ENCODE assay signal across 12 cellular contexts in genomic region chr15:74785716-74786032, GRCh38. TPM values are rescaled to one million over a fixed set of nuclear protein-coding genes. Genes with fewer than 3 reads are reported as not detected.
DNase-seq lines count a peak whose midpoint lies in the region; ATAC-seq and TF ChIP-seq lines count a peak whose summit lies in the region.
"Had no signal": no experiment of that assay in that cellular context is flagged by ENCODE, and none has a peak within 500 bp of the region (broad histone marks: within the 10 kb centered on the region; RNA-seq: fewer than 3 reads in every experiment).

No MANE protein-coding gene starts in this region.

- no peaks in the 10 kb centered on the region for H3K27me3 Mint-ChIP-seq in activated T-cell treated with anti-CD3 and anti-CD28 coated beads, Interleukin-2, amount 50 U/mL, for 4 hours (ENCODE audit: low read depth)

- H3K27ac ChIP-seq in heart right ventricle, result peak overlapping the region in 9 of 10 donors; percentile 87 to 98 (median 93)
- peak overlapping the region; percentile 20 to 55 (median 51) for H3K27ac ChIP-seq in right lobe of liver
- peak overlapping the region; percentile 78 for H3K27ac ChIP-seq in upper lobe of right lung
- H3K27ac ChIP-seq: C4-2B, pancreas had no signal

- peaks cover 0 to 5% (median 0%) of the 10 kb centered on the region in 9 donors for H3K36me3 ChIP-seq in heart right ventricle
- H3K36me3 ChIP-seq in right lobe of liver, result no peaks in the 10 kb centered on the region
- H3K36me3 ChIP-seq in upper lobe of right lung, result no peaks in the 10 kb centered on the region
- H3K36me3 ChIP-seq: pancreas had no signal

- intact Hi-C loops in heart right ventricle (cut with DNase I), result loop anchor here in 2 of 10 donors (10.0 kb wide), 2 partner anchors 59 to 419 kb away; partner anchors contain the start of genes C15orf39 (in 1 of the 2) and ULK3 (in 1 of the 2)
- intact Hi-C loops in Right ventricle myocardium inferior (cut with DNase I), result loop anchor here (5.0 kb wide), 1 partner anchor 107 kb away; the partner anchor contains the start of gene MPI
- intact Hi-C loops in right lobe of liver (cut with DNase I), result no loop called here
- intact Hi-C loops in upper lobe of right lung (cut with DNase I), result no loop called here

- peak overlapping the region; percentile 91 for H3K4me3 Mint-ChIP-seq in activated T-cell treated with anti-CD3 and anti-CD28 coated beads, Interleukin-2, amount 50 U/mL, for 4 hours

- TF ChIP-seq CTCF in heart right ventricle (IDR thresholded peaks at IDR 0.05), result no peak
- TF ChIP-seq CTCF in right lobe of liver (IDR thresholded peaks at IDR 0.05), result no peak
- TF ChIP-seq CTCF in upper lobe of right lung (IDR thresholded peaks at IDR 0.05), result no peak

- 59 to 73% methylated on average over 4 of the region's 4 CpGs for WGBS in heart right ventricle, 2 donors
- WGBS in right lobe of liver (ENCODE audit: insufficient coverage, low coverage, low lambda C conversion rate, missing lambda C conversion rate), result 73% methylated on average over 2 of the region's 4 CpGs

- H3K4me1 ChIP-seq in heart right ventricle (peaks cover 66 to 93% (median 90%) of the 10 kb centered on the region in 9 donors), right lobe of liver (peaks cover 0 to 75% (median 44%) of the 10 kb centered on the region in 4 donors), upper lobe of right lung (peaks cover 82% of the 10 kb centered on the region)

- H3K4me1 Mint-ChIP-seq in activated T-cell treated with anti-CD3 and anti-CD28 coated beads, Interleukin-2, amount 50 U/mL, for 4 hours (ENCODE audit: low read depth), result peaks cover 74% of the 10 kb centered on the region

- H3K36me3 Mint-ChIP-seq in activated T-cell treated with anti-CD3 and anti-CD28 coated beads, Interleukin-2, amount 50 U/mL, for 4 hours (ENCODE audit: insufficient read depth), result peaks cover 13% of the 10 kb centered on the region

- TF ChIP-seq POLR2A in right lobe of liver (IDR thresholded peaks at IDR 0.05), result no peak

- H3K9me3 ChIP-seq in heart right ventricle, result no peaks in the 10 kb centered on the region
- no peaks in the 10 kb centered on the region for H3K9me3 ChIP-seq in right lobe of liver
- H3K9me3 ChIP-seq in upper lobe of right lung, result no peaks in the 10 kb centered on the region
- H3K9me3 ChIP-seq: pancreas had no signal

- no peaks in the 10 kb centered on the region for H3K9me3 Mint-ChIP-seq in activated T-cell treated with anti-CD3 and anti-CD28 coated beads, Interleukin-2, amount 50 U/mL, for 4 hours

- H3K4me3 ChIP-seq in heart right ventricle (peak overlapping the region in 1 of 10 donors; percentile 88), right lobe of liver (no peak overlapping the region), upper lobe of right lung (peak overlapping the region; percentile 80)

- DNase-seq in heart right ventricle (no peak), Right ventricle myocardium inferior (ENCODE audit: missing footprints) (no peak), right lobe of liver (no peak), upper lobe of right lung (no peak), iPS-NIHi11 (ENCODE audit: low spot score) (no peak), dermis blood vessel endothelial cell (no peak), NCI-H187 (lab: John Stamatoyannopoulos, UW) (no peak)
- DNase-seq in activated T-cell treated with anti-CD3 and anti-CD28 coated beads, Interleukin-2, amount 50 U/mL, for 4 hours, result no peak
- DNase-seq: pancreas had no signal

- ATAC-seq in heart right ventricle (no peak), Right ventricle myocardium inferior (no peak), right lobe of liver (no peak), upper lobe of right lung (no peak)
- ATAC-seq in activated T-cell treated with anti-CD3 and anti-CD28 coated beads, Interleukin-2, amount 50 U/mL, for 4 hours, result no peak
- ATAC-seq: pancreas had no signal

- H3K27me3 ChIP-seq in heart right ventricle (no peaks in the 10 kb centered on the region), right lobe of liver (no peaks in the 10 kb centered on the region), upper lobe of right lung (no peaks in the 10 kb centered on the region)
- H3K27me3 ChIP-seq: pancreas had no signal

RNA-seq across cellular contexts. Expression of gene CSK, which starts 3.8 kb away (rescaled TPM):
- total RNA-seq in heart right ventricle (10 to 100 TPM; 20.3 to 48.6 (median 24.8) TPM), Right ventricle myocardium inferior (41.8 TPM), right lobe of liver (10 to 100 TPM; 22.2 to 50.9 (median 32.7) TPM), upper lobe of right lung (65.6 TPM), dermis blood vessel endothelial cell (31.5 and 87.8 TPM in 2 replicates)
- polyA plus RNA-seq in heart right ventricle, result 10 to 100 TPM; 19.7 to 35.2 TPM
- 100 to 1,000 TPM; 368 to 412 (median 397) TPM for total RNA-seq in activated T-cell treated with anti-CD3 and anti-CD28 coated beads, Interleukin-2, amount 50 U/mL, for 4 hours

RNA-seq across cellular contexts. Expression of gene LMAN1L, which starts 27.0 kb away (rescaled TPM):
- total RNA-seq in heart right ventricle, result 10 to 100 TPM in 4 of 10 donors, 1 to 10 TPM in 6; 6.3 to 47.4 (median 9.0) TPM
- 10 to 100 TPM in 1 of 2 donors, under 1 TPM in 1; 0.03 to 18.4 TPM for polyA plus RNA-seq in heart right ventricle
- total RNA-seq in Right ventricle myocardium inferior, result 21.9 TPM
- under 1 TPM; 0.30 to 0.55 (median 0.40) TPM for total RNA-seq in activated T-cell treated with anti-CD3 and anti-CD28 coated beads, Interleukin-2, amount 50 U/mL, for 4 hours
- not detected for total RNA-seq in right lobe of liver
- not detected for total RNA-seq in upper lobe of right lung
- total RNA-seq in dermis blood vessel endothelial cell, result not detected in 2 replicates
- total RNA-seq: fibroblast of villous mesenchyme, M059J had no signal
- polyA plus RNA-seq: pancreas had no signal

RNA-seq across cellular contexts. Expression of gene CYP1A2, which starts 37.0 kb away (rescaled TPM):
- under 1 TPM in 1 of 10 donors, not detected in 9; 0.11 TPM for total RNA-seq in heart right ventricle
- polyA plus RNA-seq in heart right ventricle, result not detected
- total RNA-seq in Right ventricle myocardium inferior, result not detected
- total RNA-seq in activated T-cell treated with anti-CD3 and anti-CD28 coated beads, Interleukin-2, amount 50 U/mL, for 4 hours, result under 1 TPM in 1 of 3 donors, not detected in 2; 0.08 TPM
- total RNA-seq in right lobe of liver, result 100 to 1,000 TPM in 2 of 6 experiments, 10 to 100 TPM in 2, 1 to 10 TPM in 1, under 1 TPM in 1; 0.81 to 235 (median 65.0) TPM
- 0.32 TPM for total RNA-seq in upper lobe of right lung
- total RNA-seq in dermis blood vessel endothelial cell, result not detected in 2 replicates
- total RNA-seq: fibroblast of villous mesenchyme, M059J had no signal
- polyA plus RNA-seq: pancreas had no signal

RNA-seq across cellular contexts. Expression of gene CPLX3, which starts 40.8 kb away (rescaled TPM):
- total RNA-seq in heart right ventricle (1 to 10 TPM in 7 of 10 donors, under 1 TPM in 2, not detected in 1; 0.64 to 6.1 (median 1.3) TPM), Right ventricle myocardium inferior (2.8 TPM), right lobe of liver (not detected), upper lobe of right lung (not detected), dermis blood vessel endothelial cell (not detected in 2 replicates)
- 10 to 100 TPM in 1 of 2 donors, under 1 TPM in 1; 0.04 to 14.6 TPM for polyA plus RNA-seq in heart right ventricle
- under 1 TPM in 2 of 3 donors, not detected in 1; 0.23 to 0.32 TPM for total RNA-seq in activated T-cell treated with anti-CD3 and anti-CD28 coated beads, Interleukin-2, amount 50 U/mL, for 4 hours
- total RNA-seq: fibroblast of villous mesenchyme, M059J, pancreas had no signal

RNA-seq across cellular contexts. Expression of gene ULK3, which starts 57.3 kb away (rescaled TPM):
- total RNA-seq in heart right ventricle (10 to 100 TPM; 21.3 to 44.0 (median 24.7) TPM), Right ventricle myocardium inferior (42.3 TPM), right lobe of liver (10 to 100 TPM; 19.7 to 25.1 (median 22.1) TPM), upper lobe of right lung (43.9 TPM), dermis blood vessel endothelial cell (31.0 and 39.3 TPM in 2 replicates)
- 10 to 100 TPM; 22.5 to 56.3 TPM for polyA plus RNA-seq in heart right ventricle
- 10 to 100 TPM; 52.8 to 64.7 (median 64.0) TPM for total RNA-seq in activated T-cell treated with anti-CD3 and anti-CD28 coated beads, Interleukin-2, amount 50 U/mL, for 4 hours
